1 cellular context compared by ENCODE assay signal in genomic region chr14:74611672-74612345, GRCh38.
TF ChIP-seq lines count a peak whose summit lies in the region.

TSS of gene LTBP2 (minus strand) at chr14:74612237. CDS start at chr14:74611944, 293 bp downstream.

TF ChIP-seq in K562, 482 proteins besides CTCF, POLR2A, EP300 and RAD21 (continued from another document and continues in another):
- TF ChIP-seq, protein P1, sequence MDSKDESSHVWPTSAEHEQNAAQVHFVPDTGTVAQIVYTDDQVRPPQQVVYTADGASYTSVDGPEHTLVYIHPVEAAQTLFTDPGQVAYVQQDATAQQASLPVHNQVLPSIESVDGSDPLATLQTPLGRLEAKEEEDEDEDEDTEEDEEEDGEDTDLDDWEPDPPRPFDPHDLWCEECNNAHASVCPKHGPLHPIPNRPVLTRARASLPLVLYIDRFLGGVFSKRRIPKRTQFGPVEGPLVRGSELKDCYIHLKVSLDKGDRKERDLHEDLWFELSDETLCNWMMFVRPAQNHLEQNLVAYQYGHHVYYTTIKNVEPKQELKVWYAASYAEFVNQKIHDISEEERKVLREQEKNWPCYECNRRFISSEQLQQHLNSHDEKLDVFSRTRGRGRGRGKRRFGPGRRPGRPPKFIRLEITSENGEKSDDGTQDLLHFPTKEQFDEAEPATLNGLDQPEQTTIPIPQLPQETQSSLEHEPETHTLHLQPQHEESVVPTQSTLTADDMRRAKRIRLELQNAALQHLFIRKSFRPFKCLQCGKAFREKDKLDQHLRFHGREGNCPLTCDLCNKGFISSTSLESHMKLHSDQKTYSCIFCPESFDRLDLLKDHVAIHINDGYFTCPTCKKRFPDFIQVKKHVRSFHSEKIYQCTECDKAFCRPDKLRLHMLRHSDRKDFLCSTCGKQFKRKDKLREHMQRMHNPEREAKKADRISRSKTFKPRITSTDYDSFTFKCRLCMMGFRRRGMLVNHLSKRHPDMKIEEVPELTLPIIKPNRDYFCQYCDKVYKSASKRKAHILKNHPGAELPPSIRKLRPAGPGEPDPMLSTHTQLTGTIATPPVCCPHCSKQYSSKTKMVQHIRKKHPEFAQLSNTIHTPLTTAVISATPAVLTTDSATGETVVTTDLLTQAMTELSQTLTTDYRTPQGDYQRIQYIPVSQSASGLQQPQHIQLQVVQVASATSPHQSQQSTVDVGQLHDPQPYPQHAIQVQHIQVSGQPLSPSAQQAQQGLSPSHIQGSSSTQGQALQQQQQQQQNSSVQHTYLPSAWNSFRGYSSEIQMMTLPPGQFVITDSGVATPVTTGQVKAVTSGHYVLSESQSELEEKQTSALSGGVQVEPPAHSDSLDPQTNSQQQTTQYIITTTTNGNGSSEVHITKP (IDR thresholded peaks at IDR 0.05; ENCODE audit: partially characterized antibody): no peak
- TF ChIP-seq, protein P2, sequence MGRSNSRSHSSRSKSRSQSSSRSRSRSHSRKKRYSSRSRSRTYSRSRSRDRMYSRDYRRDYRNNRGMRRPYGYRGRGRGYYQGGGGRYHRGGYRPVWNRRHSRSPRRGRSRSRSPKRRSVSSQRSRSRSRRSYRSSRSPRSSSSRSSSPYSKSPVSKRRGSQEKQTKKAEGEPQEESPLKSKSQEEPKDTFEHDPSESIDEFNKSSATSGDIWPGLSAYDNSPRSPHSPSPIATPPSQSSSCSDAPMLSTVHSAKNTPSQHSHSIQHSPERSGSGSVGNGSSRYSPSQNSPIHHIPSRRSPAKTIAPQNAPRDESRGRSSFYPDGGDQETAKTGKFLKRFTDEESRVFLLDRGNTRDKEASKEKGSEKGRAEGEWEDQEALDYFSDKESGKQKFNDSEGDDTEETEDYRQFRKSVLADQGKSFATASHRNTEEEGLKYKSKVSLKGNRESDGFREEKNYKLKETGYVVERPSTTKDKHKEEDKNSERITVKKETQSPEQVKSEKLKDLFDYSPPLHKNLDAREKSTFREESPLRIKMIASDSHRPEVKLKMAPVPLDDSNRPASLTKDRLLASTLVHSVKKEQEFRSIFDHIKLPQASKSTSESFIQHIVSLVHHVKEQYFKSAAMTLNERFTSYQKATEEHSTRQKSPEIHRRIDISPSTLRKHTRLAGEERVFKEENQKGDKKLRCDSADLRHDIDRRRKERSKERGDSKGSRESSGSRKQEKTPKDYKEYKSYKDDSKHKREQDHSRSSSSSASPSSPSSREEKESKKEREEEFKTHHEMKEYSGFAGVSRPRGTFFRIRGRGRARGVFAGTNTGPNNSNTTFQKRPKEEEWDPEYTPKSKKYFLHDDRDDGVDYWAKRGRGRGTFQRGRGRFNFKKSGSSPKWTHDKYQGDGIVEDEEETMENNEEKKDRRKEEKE (IDR thresholded peaks at IDR 0.05; ENCODE audit: borderline replicate concordance in 1 of 2, control insufficient read depth in 1 of 2, low read depth in 2 of 2, low read length in 1 of 2): no peak
- no peak for TF ChIP-seq ZNF76 (CRISPR knock-in tag; IDR thresholded peaks at IDR 0.05; ENCODE audit: borderline replicate concordance)
- peak; percentile 58; the same call in 1 of the 2 replicates for TF ChIP-seq NCOA6 (IDR thresholded peaks at IDR 0.05)
- no peak for TF ChIP-seq ZKSCAN8 (CRISPR knock-in tag; IDR thresholded peaks at IDR 0.05)
- TF ChIP-seq CAMTA2 (CRISPR knock-in tag; conservative IDR thresholded peaks at IDR 0.05): no peak
- no peak for TF ChIP-seq ZNF197 (CRISPR knock-in tag; IDR thresholded peaks at IDR 0.05; ENCODE audit: low read depth)
- TF ChIP-seq TCF15 (CRISPR knock-in tag; IDR thresholded peaks at IDR 0.05): no peak
- no peak for TF ChIP-seq ZNF282 (CRISPR knock-in tag; IDR thresholded peaks at IDR 0.05)
- TF ChIP-seq ZEB2 (IDR thresholded peaks at IDR 0.05): no peak
- no peak for TF ChIP-seq RBM39 (optimal IDR thresholded peaks at IDR 0.05; ENCODE audit: low read depth, low read length)
- TF ChIP-seq ATF1 (CRISPR knock-in tag; IDR thresholded peaks at IDR 0.05): no peak
- no peak for TF ChIP-seq ATF1 (tag; IDR thresholded peaks at IDR 0.05)
- TF ChIP-seq MXI1 (IDR thresholded peaks at IDR 0.05; ENCODE audit: low read depth, low read length): no peak
- peak in 1 of 2 experiments; percentile 65 for TF ChIP-seq E2F6 (IDR thresholded peaks at IDR 0.05; ENCODE audit: borderline replicate concordance in 1 of 2, extremely low read depth in 1 of 2, insufficient read depth in 1 of 2, insufficient read length in 1 of 2, low read depth in 1 of 2, low read length in 1 of 2, poor library complexity in 1 of 2, severe bottlenecking in 1 of 2)
- TF ChIP-seq, protein P3, sequence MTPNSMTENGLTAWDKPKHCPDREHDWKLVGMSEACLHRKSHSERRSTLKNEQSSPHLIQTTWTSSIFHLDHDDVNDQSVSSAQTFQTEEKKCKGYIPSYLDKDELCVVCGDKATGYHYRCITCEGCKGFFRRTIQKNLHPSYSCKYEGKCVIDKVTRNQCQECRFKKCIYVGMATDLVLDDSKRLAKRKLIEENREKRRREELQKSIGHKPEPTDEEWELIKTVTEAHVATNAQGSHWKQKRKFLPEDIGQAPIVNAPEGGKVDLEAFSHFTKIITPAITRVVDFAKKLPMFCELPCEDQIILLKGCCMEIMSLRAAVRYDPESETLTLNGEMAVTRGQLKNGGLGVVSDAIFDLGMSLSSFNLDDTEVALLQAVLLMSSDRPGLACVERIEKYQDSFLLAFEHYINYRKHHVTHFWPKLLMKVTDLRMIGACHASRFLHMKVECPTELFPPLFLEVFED (CRISPR knock-in tag; conservative IDR thresholded peaks at IDR 0.05): no peak
- TF ChIP-seq ZFPM2 (CRISPR knock-in tag; IDR thresholded peaks at IDR 0.05): no peak
- TF ChIP-seq, protein P4, sequence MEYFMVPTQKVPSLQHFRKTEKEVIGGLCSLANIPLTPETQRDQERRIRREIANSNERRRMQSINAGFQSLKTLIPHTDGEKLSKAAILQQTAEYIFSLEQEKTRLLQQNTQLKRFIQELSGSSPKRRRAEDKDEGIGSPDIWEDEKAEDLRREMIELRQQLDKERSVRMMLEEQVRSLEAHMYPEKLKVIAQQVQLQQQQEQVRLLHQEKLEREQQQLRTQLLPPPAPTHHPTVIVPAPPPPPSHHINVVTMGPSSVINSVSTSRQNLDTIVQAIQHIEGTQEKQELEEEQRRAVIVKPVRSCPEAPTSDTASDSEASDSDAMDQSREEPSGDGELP (CRISPR knock-in tag; IDR thresholded peaks at IDR 0.05; ENCODE audit: borderline replicate concordance): peak; percentile 35; the same call in 1 of the 2 replicates
- no peak for TF ChIP-seq TFAM (CRISPR knock-in tag; conservative IDR thresholded peaks at IDR 0.05)
- TF ChIP-seq KDM5B (IDR thresholded peaks at IDR 0.05; ENCODE audit: insufficient replicate concordance, low read depth, low read length): no peak
- peak; percentile 77 for TF ChIP-seq L3MBTL2 (IDR thresholded peaks at IDR 0.05)
- no peak for TF ChIP-seq ZBTB17 (CRISPR knock-in tag; IDR thresholded peaks at IDR 0.05)
- TF ChIP-seq HOXB6 (CRISPR knock-in tag; IDR thresholded peaks at IDR 0.05; ENCODE audit: borderline replicate concordance): no peak
- no peak for TF ChIP-seq ZNF79 (CRISPR knock-in tag; IDR thresholded peaks at IDR 0.05; ENCODE audit: low read depth)
- TF ChIP-seq NR2C2 (CRISPR knock-in tag; IDR thresholded peaks at IDR 0.05): no peak
- TF ChIP-seq NR2C2 (tag; IDR thresholded peaks at IDR 0.05): no peak
- no peak for TF ChIP-seq CHCHD3 (CRISPR knock-in tag; IDR thresholded peaks at IDR 0.05)
- TF ChIP-seq ARNT (IDR thresholded peaks at IDR 0.05): no peak
- 0 out of 2 replicates have a peak, but pooled peaks have one; percentile 11 for TF ChIP-seq MEF2A (IDR thresholded peaks at IDR 0.05; ENCODE audit: control insufficient read depth, low read depth, low read length)
- TF ChIP-seq, protein P5, sequence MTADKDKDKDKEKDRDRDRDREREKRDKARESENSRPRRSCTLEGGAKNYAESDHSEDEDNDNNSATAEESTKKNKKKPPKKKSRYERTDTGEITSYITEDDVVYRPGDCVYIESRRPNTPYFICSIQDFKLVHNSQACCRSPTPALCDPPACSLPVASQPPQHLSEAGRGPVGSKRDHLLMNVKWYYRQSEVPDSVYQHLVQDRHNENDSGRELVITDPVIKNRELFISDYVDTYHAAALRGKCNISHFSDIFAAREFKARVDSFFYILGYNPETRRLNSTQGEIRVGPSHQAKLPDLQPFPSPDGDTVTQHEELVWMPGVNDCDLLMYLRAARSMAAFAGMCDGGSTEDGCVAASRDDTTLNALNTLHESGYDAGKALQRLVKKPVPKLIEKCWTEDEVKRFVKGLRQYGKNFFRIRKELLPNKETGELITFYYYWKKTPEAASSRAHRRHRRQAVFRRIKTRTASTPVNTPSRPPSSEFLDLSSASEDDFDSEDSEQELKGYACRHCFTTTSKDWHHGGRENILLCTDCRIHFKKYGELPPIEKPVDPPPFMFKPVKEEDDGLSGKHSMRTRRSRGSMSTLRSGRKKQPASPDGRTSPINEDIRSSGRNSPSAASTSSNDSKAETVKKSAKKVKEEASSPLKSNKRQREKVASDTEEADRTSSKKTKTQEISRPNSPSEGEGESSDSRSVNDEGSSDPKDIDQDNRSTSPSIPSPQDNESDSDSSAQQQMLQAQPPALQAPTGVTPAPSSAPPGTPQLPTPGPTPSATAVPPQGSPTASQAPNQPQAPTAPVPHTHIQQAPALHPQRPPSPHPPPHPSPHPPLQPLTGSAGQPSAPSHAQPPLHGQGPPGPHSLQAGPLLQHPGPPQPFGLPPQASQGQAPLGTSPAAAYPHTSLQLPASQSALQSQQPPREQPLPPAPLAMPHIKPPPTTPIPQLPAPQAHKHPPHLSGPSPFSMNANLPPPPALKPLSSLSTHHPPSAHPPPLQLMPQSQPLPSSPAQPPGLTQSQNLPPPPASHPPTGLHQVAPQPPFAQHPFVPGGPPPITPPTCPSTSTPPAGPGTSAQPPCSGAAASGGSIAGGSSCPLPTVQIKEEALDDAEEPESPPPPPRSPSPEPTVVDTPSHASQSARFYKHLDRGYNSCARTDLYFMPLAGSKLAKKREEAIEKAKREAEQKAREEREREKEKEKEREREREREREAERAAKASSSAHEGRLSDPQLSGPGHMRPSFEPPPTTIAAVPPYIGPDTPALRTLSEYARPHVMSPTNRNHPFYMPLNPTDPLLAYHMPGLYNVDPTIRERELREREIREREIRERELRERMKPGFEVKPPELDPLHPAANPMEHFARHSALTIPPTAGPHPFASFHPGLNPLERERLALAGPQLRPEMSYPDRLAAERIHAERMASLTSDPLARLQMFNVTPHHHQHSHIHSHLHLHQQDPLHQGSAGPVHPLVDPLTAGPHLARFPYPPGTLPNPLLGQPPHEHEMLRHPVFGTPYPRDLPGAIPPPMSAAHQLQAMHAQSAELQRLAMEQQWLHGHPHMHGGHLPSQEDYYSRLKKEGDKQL (CRISPR knock-in tag; IDR thresholded peaks at IDR 0.05; ENCODE audit: borderline replicate concordance): no peak
- TF ChIP-seq CREB1 (IDR thresholded peaks at IDR 0.05): no peak
- no peak; the same call in 1 of the 2 replicates for TF ChIP-seq CREB1 (CRISPR knock-in tag; IDR thresholded peaks at IDR 0.05)
